Comparison of ENCODE assay signal across 9 cellular contexts in genomic region chr1:19435851-19436465, GRCh38. TPM values are rescaled to one million over a fixed set of nuclear protein-coding genes. Genes with fewer than 3 reads are reported as not detected.
DNase-seq lines count a peak whose midpoint lies in the region; ATAC-seq, FAIRE-seq and TF ChIP-seq lines count a peak whose summit lies in the region.
"Had no signal": no experiment of that assay in that cellular context is flagged by ENCODE, and none has a peak within 500 bp of the region (broad histone marks: within the 10 kb centered on the region; RNA-seq: fewer than 3 reads in every experiment).

No MANE protein-coding gene starts in this region.

- ATAC-seq in T-helper 17 cell (no peak), HG02973 (IDR thresholded peaks at IDR 0.05; ENCODE audit: unreplicated experiment) (no peak), GM18873 (IDR thresholded peaks at IDR 0.05; ENCODE audit: low FRiP score, unreplicated experiment) (no peak)

- H3K27me3 ChIP-seq in endothelial cell of umbilical vein (ENCODE audit: control insufficient read depth in 2 of 2, insufficient read depth in 2 of 2, low read length in 2 of 2) (no peaks in the 10 kb centered on the region), prostate gland (replicated peaks; ENCODE audit: insufficient read depth) (no peaks in the 10 kb centered on the region)

- H3K27me3 Mint-ChIP-seq in T-helper 17 cell = no peaks in the 10 kb centered on the region

- H3K4me2 ChIP-seq in endothelial cell of umbilical vein (ENCODE audit: insufficient read depth, low read length) = no peak overlapping the region

- POLR2A ChIA-PET in endothelial cell of umbilical vein (lab: Charles Lee) = no interaction called here

- H3K36me3 ChIP-seq in endothelial cell of umbilical vein (ENCODE audit: control insufficient read depth in 2 of 2, extremely low read depth in 1 of 2, insufficient read depth in 2 of 2, low read length in 2 of 2) = no peaks in the 10 kb centered on the region
- no peaks in the 10 kb centered on the region for H3K36me3 ChIP-seq in prostate gland

- H3K27ac Mint-ChIP-seq in T-helper 17 cell = peak overlapping the region; percentile 93

- H3K27ac ChIP-seq in C4-2B (peak overlapping the region; percentile 77; the same call in 1 of the 2 replicates), endothelial cell of umbilical vein (ENCODE audit: insufficient read depth, low read depth, low read length) (peak overlapping the region; percentile 73), prostate gland (peak overlapping the region; percentile 83 to 96)

- H2AFZ ChIP-seq in endothelial cell of umbilical vein (ENCODE audit: low read depth, low read length) = no peak overlapping the region

- H3K36me3 Mint-ChIP-seq in T-helper 17 cell (ENCODE audit: low read depth) = no peaks in the 10 kb centered on the region

- DNase-seq in T-helper 17 cell (no peak), endothelial cell of umbilical vein (ENCODE audit: low read depth, low spot score) (peak; percentile 37), prostate gland (ENCODE audit: low spot score) (no peak), 8988T (no peak), iPS-NIHi7 (ENCODE audit: extremely low spot score) (no peak)

- H3K4me1 ChIP-seq in endothelial cell of umbilical vein (ENCODE audit: control insufficient read depth, extremely low read depth, insufficient read depth, low read length) (peaks cover 43% of the 10 kb centered on the region), prostate gland (replicated peaks) (peaks cover 72% of the 10 kb centered on the region)

- H3K9ac ChIP-seq in endothelial cell of umbilical vein (replicated peaks; ENCODE audit: extremely low read depth, insufficient read depth, low read length) = no peak overlapping the region

- no peaks in the 10 kb centered on the region for H3K9me1 ChIP-seq in endothelial cell of umbilical vein (replicated peaks; ENCODE audit: control insufficient read depth, extremely low read depth, insufficient read depth, low read length)

- peaks cover 73% of the 10 kb centered on the region for H3K4me1 Mint-ChIP-seq in T-helper 17 cell

- FAIRE-seq in endothelial cell of umbilical vein (lab: Jason Lieb, UNC) = peak; percentile 73
- FAIRE-seq: small intestine had no signal

- H4K20me1 ChIP-seq in endothelial cell of umbilical vein (replicated peaks; ENCODE audit: control insufficient read depth, extremely low read depth, insufficient read depth, low read length) = peaks cover 2% of the 10 kb centered on the region

- H3K4me3 Mint-ChIP-seq in T-helper 17 cell = peak overlapping the region; percentile 80

- TF ChIP-seq POLR2A in endothelial cell of umbilical vein (IDR thresholded peaks at IDR 0.05; ENCODE audit: low read depth, low read length) (no peak), prostate gland (IDR thresholded peaks at IDR 0.05) (no peak)

- dilution Hi-C loops in endothelial cell of umbilical vein (cut with MboI; ENCODE audit: extremely low pct_ligation_motif_present, low sequenced_read_pairs) = no loop called here

- BruUV-seq in endothelial cell of umbilical vein (replicated peaks; lab: Mats Ljungman, UMichigan) = no TSS peak

- no peak overlapping the region for H3K4me3 ChIP-seq in endothelial cell of umbilical vein (replicated peaks in 1 of 3; ENCODE audit: insufficient read depth in 1 of 3, low read depth in 1 of 3, low read length in 3 of 3)
- H3K4me3 ChIP-seq in prostate gland = no peak overlapping the region

- no peaks in the 10 kb centered on the region for H3K9me3 ChIP-seq in T-helper 17 cell (ENCODE audit: control insufficient read depth, low read length, poor library complexity, severe bottlenecking)
- H3K9me3 ChIP-seq in endothelial cell of umbilical vein (replicated peaks; ENCODE audit: control insufficient read depth, insufficient read depth, low read length) = no peaks in the 10 kb centered on the region
- H3K9me3 ChIP-seq in prostate gland = no peaks in the 10 kb centered on the region

- peaks cover 83% of the 10 kb centered on the region for H3K79me2 ChIP-seq in endothelial cell of umbilical vein (ENCODE audit: control insufficient read depth, insufficient read depth, low read length)

- TF ChIP-seq CTCF in C4-2B (conservative IDR thresholded peaks at IDR 0.05) (no peak), endothelial cell of umbilical vein (IDR thresholded peaks at IDR 0.05; ENCODE audit: extremely low read depth in 1 of 2, insufficient read depth in 1 of 2, low read depth in 1 of 2, low read length in 2 of 2) (no peak), prostate gland (IDR thresholded peaks at IDR 0.05) (no peak)

- CTCF ChIA-PET in endothelial cell of umbilical vein (lab: Charles Lee) = interaction anchor here (0.6 to 2.7 kb wide), 5 partner anchors 52 to 218 kb away, joined by 3 to 12 read pairs (median 3); no protein-coding TSS in a partner anchor

- intact Hi-C loops in endothelial cell of umbilical vein (cut with micrococcal nuclease) (loop anchor here (2.0 to 5.0 kb wide), 2 partner anchors 41 to 146 kb away; no protein-coding TSS in a partner anchor), prostate gland (cut with DNase I) (loop anchor here (5.0 kb wide), 1 partner anchor 211 kb away; no protein-coding TSS in a partner anchor)

- 60% methylated on average over 13 of the region's 13 CpGs for WGBS in prostate gland

TF ChIP-seq in endothelial cell of umbilical vein, 7 proteins besides CTCF, POLR2A, EP300 and RAD21:
- no peak for TF ChIP-seq JUN (IDR thresholded peaks at IDR 0.05; ENCODE audit: borderline replicate concordance, insufficient read depth, insufficient read length, low read depth)
- peak; percentile 13 for TF ChIP-seq FOS (IDR thresholded peaks at IDR 0.05; ENCODE audit: borderline replicate concordance, insufficient read depth, low read length)
TF ChIP-seq in endothelial cell of umbilical vein: peak in this region for 1.

RNA-seq across cellular contexts. Expression of gene CAPZB, which starts 49.4 kb away (rescaled TPM):
- total RNA-seq in T-helper 17 cell (100 to 1,000 TPM; 320 to 330 TPM), endothelial cell of umbilical vein (339 and 347 TPM in 2 replicates), prostate gland (100 to 1,000 TPM; 139 to 150 TPM)
- 145 and 196 TPM in 2 replicates for polyA plus RNA-seq in endothelial cell of umbilical vein
- 324 and 349 TPM in 2 replicates for polyA plus RNA-seq in endothelial cell of umbilical vein (2011; cell fraction: cytosol; rRNA removed)
- polyA plus RNA-seq in endothelial cell of umbilical vein (2011; cell fraction: nucleus; rRNA removed) = 134 and 156 TPM in 2 replicates
- polyA plus RNA-seq in endothelial cell of umbilical vein (2012) = 289 and 327 TPM in 2 replicates
- polyA minus RNA-seq in endothelial cell of umbilical vein = 88.2 and 117 TPM in 2 replicates
- 35.2 TPM for polyA minus RNA-seq in endothelial cell of umbilical vein (2011; cell fraction: cytosol; rRNA and poly(A)+ RNA removed)
- polyA minus RNA-seq in endothelial cell of umbilical vein (2011; cell fraction: nucleus; rRNA and poly(A)+ RNA removed) = 33.1 and 43.8 TPM in 2 replicates
